24 cellular contexts compared by ENCODE assay signal in the genomic region with DNA sequence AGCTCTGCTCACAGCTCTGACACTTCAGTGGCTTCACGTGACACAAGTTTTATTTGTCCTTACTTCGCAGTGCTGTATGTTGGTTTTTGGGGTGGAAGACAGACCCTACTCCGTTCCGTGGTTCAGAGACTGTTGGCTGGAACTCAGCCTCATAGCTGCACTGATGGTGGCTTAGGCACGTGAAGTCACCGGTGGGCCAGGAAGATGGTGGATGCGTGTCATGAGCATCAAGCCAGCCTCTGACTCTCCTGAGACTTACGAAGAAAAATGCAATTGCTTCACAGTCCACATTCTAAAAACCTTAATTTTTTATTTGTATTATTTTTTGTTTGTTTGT.
DNase-seq lines count a peak whose midpoint lies in the region; ATAC-seq, FAIRE-seq and TF ChIP-seq lines count a peak whose summit lies in the region.
"Had no signal": no experiment of that assay in that cellular context is flagged by ENCODE, and none has a peak within 500 bp of the region (broad histone marks: within the 10 kb centered on the region; RNA-seq: fewer than 3 reads in every experiment).

No MANE protein-coding gene starts in this region.

- WGBS in K562 (ENCODE audit: insufficient coverage, low coverage, missing lambda C conversion rate) = 47% methylated on average over 6 of the region's 8 CpGs
- 94% methylated on average over 7 of the region's 8 CpGs for WGBS in suprapubic skin

- no peak; the same call in 1 of the 3 replicates for ATAC-seq in K562
- no peak for ATAC-seq in activated CD4-positive, alpha-beta T cell treated with anti-CD3 and anti-CD28 coated beads for 36 hours
- ATAC-seq in stimulated activated naive B cell treated with anti-CD40 and anti-IgM and Interleukin-4, amounts not matched to agents 10 μg/mL and 1 μg/mL and 100 μg/mL, for 72 hours (replicated peaks) = no peak
- ATAC-seq: GM12878, HepG2 had no signal

- H3K27ac Mint-ChIP-seq in activated CD4-positive, alpha-beta T cell treated with anti-CD3 and anti-CD28 coated beads for 36 hours = no peak overlapping the region
- no peak overlapping the region for H3K27ac Mint-ChIP-seq in stimulated activated naive B cell treated with anti-CD40 and anti-IgM and Interleukin-4, amounts not matched to agents 10 μg/mL and 1 μg/mL and 100 μg/mL, for 72 hours
- H3K27ac Mint-ChIP-seq: CD4-positive, alpha-beta memory T cell had no signal

- H4K20me1 ChIP-seq in K562 (replicated peaks; ENCODE audit: control insufficient read depth, insufficient read depth, low read length) = no peaks in the 10 kb centered on the region
- H4K20me1 ChIP-seq: BLaER1 treated with 17β-estradiol and CSF1 and Interleukin-3, amounts not matched to agents 10 nM and 100 nM had no signal

- no peak for DNase-seq in K562 (ENCODE audit: extremely low read depth in 1 of 4, low spot score in 3 of 4)
- peak; percentile 62 for DNase-seq in mesenteric fat pad (ENCODE audit: low spot score)
- peak; percentile 15 to 30 for DNase-seq in suprapubic skin (ENCODE audit: low spot score in 2 of 2)
- DNase-seq in AG08395 (ENCODE audit: low spot score) = no peak
- no peak for DNase-seq in COLO668 (lab: John Stamatoyannopoulos, UW; ENCODE audit: unreplicated experiment)
- DNase-seq in activated CD4-positive, alpha-beta T cell treated with anti-CD3 and anti-CD28 coated beads for 36 hours = no peak
- no peak for DNase-seq in stimulated activated naive B cell treated with anti-CD40 and anti-IgM and Interleukin-4, amounts not matched to agents 10 μg/mL and 1 μg/mL and 100 μg/mL, for 72 hours
- DNase-seq: AML-193; CD4-positive, alpha-beta memory T cell; EL; GDM1; GOT3; HCEC 1CT; NCI-H2029; NCI-H526 treated with DMSO at 0.1 percent for 48 hours; PC-9; RPMI8226; SHP77 had no signal

- TF ChIP-seq POLR2A in K562 (conservative IDR thresholded peaks at IDR 0.05) = no peak
- no peak for TF ChIP-seq POLR2A in suprapubic skin (IDR thresholded peaks at IDR 0.05)

- no peaks in the 10 kb centered on the region for H3K9me1 ChIP-seq in K562 (ENCODE audit: control insufficient read depth, insufficient read depth, low read length)

- H3K4me3 ChIP-seq in K562 = no peak overlapping the region
- H3K4me3 ChIP-seq in suprapubic skin = no peak overlapping the region
- H3K4me3 ChIP-seq: BLaER1 treated with 17β-estradiol and CSF1 and Interleukin-3, amounts not matched to agents 10 nM and 100 nM; GM12878; PC-9 had no signal

- TF ChIP-seq EP300 in K562 (IDR thresholded peaks at IDR 0.05; ENCODE audit: low read length) (no peak), suprapubic skin (IDR thresholded peaks at IDR 0.05) (no peak)

- TF ChIP-seq CTCF in C4-2B (conservative IDR thresholded peaks at IDR 0.05) (no peak), K562 (IDR thresholded peaks at IDR 0.05 in 2 of 3, conservative IDR thresholded peaks at IDR 0.05 in 1 of 3; ENCODE audit: insufficient read depth in 2 of 3, low read depth in 1 of 3, low read length in 3 of 3) (no peak), suprapubic skin (IDR thresholded peaks at IDR 0.05) (no peak)

- no peak overlapping the region for H3K4me2 ChIP-seq in K562 (ENCODE audit: insufficient read depth, low read length)
- H3K4me2 ChIP-seq: BLaER1 treated with 17β-estradiol and CSF1 and Interleukin-3, amounts not matched to agents 10 nM and 100 nM; PC-9 had no signal

- H3K36me3 ChIP-seq in K562 (ENCODE audit: control insufficient read depth, insufficient read depth, low read length) = no peaks in the 10 kb centered on the region
- no peaks in the 10 kb centered on the region for H3K36me3 ChIP-seq in suprapubic skin
- H3K36me3 ChIP-seq: BLaER1 treated with 17β-estradiol and CSF1 and Interleukin-3, amounts not matched to agents 10 nM and 100 nM had no signal

- H3K79me2 ChIP-seq in K562 (ENCODE audit: control insufficient read depth, insufficient read depth, low read length) = no peaks in the 10 kb centered on the region

- H3K9me3 Mint-ChIP-seq in activated CD4-positive, alpha-beta T cell treated with anti-CD3 and anti-CD28 coated beads for 36 hours (ENCODE audit: low read depth) = no peaks in the 10 kb centered on the region
- H3K9me3 Mint-ChIP-seq in stimulated activated naive B cell treated with anti-CD40 and anti-IgM and Interleukin-4, amounts not matched to agents 10 μg/mL and 1 μg/mL and 100 μg/mL, for 72 hours = peaks cover 3 to 4% of the 10 kb centered on the region in 2 donors
- H3K9me3 Mint-ChIP-seq: CD4-positive, alpha-beta memory T cell had no signal

- intact Hi-C loops in K562 (cut with micrococcal nuclease) = no loop called here
- intact Hi-C loops in activated CD4-positive, alpha-beta T cell treated with anti-CD3 and anti-CD28 coated beads for 36 hours (cut with DNase I, micrococcal nuclease) = no loop called here

- in situ Hi-C loops in K562 (cut with MboI) = no loop called here

- no peaks in the 10 kb centered on the region for H3K4me1 Mint-ChIP-seq in activated CD4-positive, alpha-beta T cell treated with anti-CD3 and anti-CD28 coated beads for 36 hours
- H3K4me1 Mint-ChIP-seq in stimulated activated naive B cell treated with anti-CD40 and anti-IgM and Interleukin-4, amounts not matched to agents 10 μg/mL and 1 μg/mL and 100 μg/mL, for 72 hours = no peaks in the 10 kb centered on the region
- H3K4me1 Mint-ChIP-seq: CD4-positive, alpha-beta memory T cell had no signal

- H3K9me3 ChIP-seq in K562 (replicated peaks; ENCODE audit: control insufficient read depth, insufficient read depth, low read depth, low read length) = no peaks in the 10 kb centered on the region
- no peaks in the 10 kb centered on the region for H3K9me3 ChIP-seq in suprapubic skin
- H3K9me3 ChIP-seq: BLaER1 treated with 17β-estradiol and CSF1 and Interleukin-3, amounts not matched to agents 10 nM and 100 nM; Caco-2 had no signal

- no peak overlapping the region for H3K9ac ChIP-seq in K562 (ENCODE audit: insufficient read depth in 1 of 2, low read depth in 2 of 2, low read length in 2 of 2)
- H3K9ac ChIP-seq: BLaER1 treated with 17β-estradiol and CSF1 and Interleukin-3, amounts not matched to agents 10 nM and 100 nM had no signal

- POLR2A ChIA-PET in K562 (lab: Yijun Ruan, JAX) = no interaction called here
- POLR2A ChIA-PET in activated CD4-positive, alpha-beta T cell treated with anti-CD3 and anti-CD28 coated beads for 36 hours (lab: Charles Lee) = no interaction called here

- peaks cover 2% of the 10 kb centered on the region for H3K27me3 Mint-ChIP-seq in activated CD4-positive, alpha-beta T cell treated with anti-CD3 and anti-CD28 coated beads for 36 hours
- H3K27me3 Mint-ChIP-seq in stimulated activated naive B cell treated with anti-CD40 and anti-IgM and Interleukin-4, amounts not matched to agents 10 μg/mL and 1 μg/mL and 100 μg/mL, for 72 hours = no peaks in the 10 kb centered on the region
- H3K27me3 Mint-ChIP-seq: CD4-positive, alpha-beta memory T cell had no signal

- H3K27ac ChIP-seq in C4-2B = 0 out of 2 replicates have a peak overlapping the region, but pooled peaks have one; percentile 28
- no peak overlapping the region for H3K27ac ChIP-seq in K562 (ENCODE audit: extremely low read depth, low read depth, low read length)
- no peak overlapping the region for H3K27ac ChIP-seq in suprapubic skin
- H3K27ac ChIP-seq: BLaER1 treated with 17β-estradiol and CSF1 and Interleukin-3, amounts not matched to agents 10 nM and 100 nM; PC-9 had no signal

- no peak overlapping the region for H3K4me3 Mint-ChIP-seq in activated CD4-positive, alpha-beta T cell treated with anti-CD3 and anti-CD28 coated beads for 36 hours
- H3K4me3 Mint-ChIP-seq in stimulated activated naive B cell treated with anti-CD40 and anti-IgM and Interleukin-4, amounts not matched to agents 10 μg/mL and 1 μg/mL and 100 μg/mL, for 72 hours = no peak overlapping the region
- H3K4me3 Mint-ChIP-seq: CD4-positive, alpha-beta memory T cell had no signal

- H3K36me3 Mint-ChIP-seq in activated CD4-positive, alpha-beta T cell treated with anti-CD3 and anti-CD28 coated beads for 36 hours (ENCODE audit: low read depth) = no peaks in the 10 kb centered on the region
- no peaks in the 10 kb centered on the region for H3K36me3 Mint-ChIP-seq in stimulated activated naive B cell treated with anti-CD40 and anti-IgM and Interleukin-4, amounts not matched to agents 10 μg/mL and 1 μg/mL and 100 μg/mL, for 72 hours
- H3K36me3 Mint-ChIP-seq: CD4-positive, alpha-beta memory T cell had no signal

- no TSS peak for BruUV-seq in K562 (replicated peaks; lab: Mats Ljungman, UMichigan)

- CTCF ChIA-PET in K562 (lab: Yijun Ruan, JAX; ENCODE audit: low intra/inter-chr PET ratio) = no interaction called here
- CTCF ChIA-PET in activated CD4-positive, alpha-beta T cell treated with anti-CD3 and anti-CD28 coated beads for 36 hours (lab: Charles Lee) = no interaction called here

- FAIRE-seq in K562 (lab: Jason Lieb, UNC) = no peak
- FAIRE-seq: A204.1, GM12878, HepG2 had no signal

- H3K27me3 ChIP-seq in K562 (ENCODE audit: control insufficient read depth in 2 of 2, insufficient read depth in 2 of 2, low read length in 2 of 2) = peaks cover 0 to 11% of the 10 kb centered on the region in 2 experiments; a peak in 1 of 5 replicates
- H3K27me3 ChIP-seq in suprapubic skin = no peaks in the 10 kb centered on the region
- H3K27me3 ChIP-seq: BLaER1 treated with 17β-estradiol and CSF1 and Interleukin-3, amounts not matched to agents 10 nM and 100 nM had no signal

- H3K4me1 ChIP-seq in K562 (replicated peaks in 1 of 2; ENCODE audit: control insufficient read depth in 2 of 2, insufficient read depth in 2 of 2, low read length in 2 of 2) (peaks cover 0 to 5% of the 10 kb centered on the region in 2 experiments; a peak in 2 of 5 replicates), suprapubic skin (no peaks in the 10 kb centered on the region)
- H3K4me1 ChIP-seq: Caco-2 had no signal

- TF ChIP-seq RAD21 in K562 (CRISPR knock-in tag; conservative IDR thresholded peaks at IDR 0.05 in 1 of 2, IDR thresholded peaks at IDR 0.05 in 1 of 2) = no peak

- H2AFZ ChIP-seq in K562 (ENCODE audit: low read depth, low read length) = 0 out of 2 replicates have a peak overlapping the region, but pooled peaks have one; percentile 8
- H2AFZ ChIP-seq: PC-9 had no signal

TF ChIP-seq in K562, 482 proteins besides CTCF, POLR2A, EP300 and RAD21:
- TF ChIP-seq STAG1 (CRISPR knock-in tag; IDR thresholded peaks at IDR 0.05; ENCODE audit: borderline replicate concordance) = no peak
- no peak for TF ChIP-seq MBD2 (IDR thresholded peaks at IDR 0.05; ENCODE audit: borderline replicate concordance, low read depth)

Comparison
In these comparisons a context has a peak if more than half of its experiments do, and no peak if none do; other contexts are left out.
1. DNase-seq: peak in mesenteric fat pad (single experiment) and suprapubic skin (2 of 2); none in K562 (0 of 4), AG08395 (single experiment), COLO668 (single experiment), activated CD4-positive, alpha-beta T cell treated with anti-CD3 and anti-CD28 coated beads for 36 hours (single experiment) and stimulated activated naive B cell treated with anti-CD40 and anti-IgM and Interleukin-4, amounts not matched to agents 10 μg/mL and 1 μg/mL and 100 μg/mL, for 72 hours (single experiment).